ENCODE assay signal across 10 cellular contexts in genomic region chr15:90581771-90582471, GRCh38. TPM values are rescaled to one million over a fixed set of nuclear protein-coding genes. Genes with fewer than 3 reads are reported as not detected.
DNase-seq lines count a peak whose midpoint lies in the region; ATAC-seq and TF ChIP-seq lines count a peak whose summit lies in the region.
"Had no signal": no experiment of that assay in that cellular context is flagged by ENCODE, and none has a peak within 500 bp of the region (broad histone marks: within the 10 kb centered on the region; RNA-seq: fewer than 3 reads in every experiment).

No MANE protein-coding gene starts in this region.

- H3K4me2 ChIP-seq in osteoblast (ENCODE audit: insufficient read depth, low read length) = no peak overlapping the region

- H2AFZ ChIP-seq in osteoblast (ENCODE audit: low read length) = no peak overlapping the region

- H3K36me3 ChIP-seq in gastroesophageal sphincter = no peaks in the 10 kb centered on the region
- H3K36me3 ChIP-seq in osteoblast (ENCODE audit: insufficient read depth, low read length) = no peaks in the 10 kb centered on the region

- H3K36me3 Mint-ChIP-seq in activated CD8-positive, alpha-beta T cell treated with anti-CD3 and anti-CD28 coated beads for 36 hours (ENCODE audit: low read depth) = peaks cover 13% of the 10 kb centered on the region
- peaks cover 20% of the 10 kb centered on the region for H3K36me3 Mint-ChIP-seq in stimulated activated naive CD8-positive, alpha-beta T cell treated with anti-CD3 and anti-CD28 coated beads, Interleukin-15, Interleukin-2, amounts not matched to agents 100 ng/mL and 50 ng/mL, for 24 hours (ENCODE audit: low read depth)

- peak overlapping the region; percentile 86 for H3K27ac Mint-ChIP-seq in activated CD8-positive, alpha-beta T cell treated with anti-CD3 and anti-CD28 coated beads for 36 hours
- H3K27ac Mint-ChIP-seq in stimulated activated naive CD8-positive, alpha-beta T cell treated with anti-CD3 and anti-CD28 coated beads, Interleukin-15, Interleukin-2, amounts not matched to agents 100 ng/mL and 50 ng/mL, for 24 hours = peak overlapping the region; percentile 69

- H3K79me2 ChIP-seq in osteoblast (ENCODE audit: insufficient read depth, low read length) = peaks cover 40% of the 10 kb centered on the region

- intact Hi-C loops in activated CD8-positive, alpha-beta T cell treated with anti-CD3 and anti-CD28 coated beads for 36 hours (cut with micrococcal nuclease) = no loop called here

- 72 to 76% methylated on average over 2 to 6 of the region's 7 CpGs for WGBS in gastroesophageal sphincter (ENCODE audit: low coverage in 1 of 2), 2 donors

- no peaks in the 10 kb centered on the region for H3K9me3 Mint-ChIP-seq in activated CD8-positive, alpha-beta T cell treated with anti-CD3 and anti-CD28 coated beads for 36 hours
- H3K9me3 Mint-ChIP-seq in stimulated activated naive CD8-positive, alpha-beta T cell treated with anti-CD3 and anti-CD28 coated beads, Interleukin-15, Interleukin-2, amounts not matched to agents 100 ng/mL and 50 ng/mL, for 24 hours = no peaks in the 10 kb centered on the region

- no peak for TF ChIP-seq POLR2A in gastroesophageal sphincter (IDR thresholded peaks at IDR 0.05)

- H3K27me3 ChIP-seq in gastroesophageal sphincter = no peaks in the 10 kb centered on the region
- H3K27me3 ChIP-seq in osteoblast (ENCODE audit: insufficient read depth, low read length) = no peaks in the 10 kb centered on the region

- peak overlapping the region in 3 of 4 donors; percentile 11 to 58 (median 50) for H3K27ac ChIP-seq in gastroesophageal sphincter
- no peak overlapping the region for H3K27ac ChIP-seq in osteoblast (ENCODE audit: low read depth, low read length)

- H3K4me1 ChIP-seq in gastroesophageal sphincter (peaks cover 0 to 71% (median 7%) of the 10 kb centered on the region in 3 donors), osteoblast (ENCODE audit: insufficient read depth, low read length) (peaks cover 6% of the 10 kb centered on the region)

- peaks cover 58% of the 10 kb centered on the region for H3K4me1 Mint-ChIP-seq in activated CD8-positive, alpha-beta T cell treated with anti-CD3 and anti-CD28 coated beads for 36 hours (ENCODE audit: low read depth)
- H3K4me1 Mint-ChIP-seq in stimulated activated naive CD8-positive, alpha-beta T cell treated with anti-CD3 and anti-CD28 coated beads, Interleukin-15, Interleukin-2, amounts not matched to agents 100 ng/mL and 50 ng/mL, for 24 hours (ENCODE audit: low read depth) = peaks cover 57% of the 10 kb centered on the region

- CTCF ChIA-PET in activated CD8-positive, alpha-beta T cell treated with anti-CD3 and anti-CD28 coated beads for 36 hours (lab: Charles Lee) = interaction anchor here (0.8 to 1.9 kb wide), 5 partner anchors 8 to 262 kb away, joined by 3 to 4 read pairs (median 4); no protein-coding TSS in a partner anchor

- peaks cover 30% of the 10 kb centered on the region for H4K20me1 ChIP-seq in osteoblast (ENCODE audit: insufficient read depth, low read length)

- H3K9me3 ChIP-seq in gastroesophageal sphincter = no peaks in the 10 kb centered on the region
- H3K9me3 ChIP-seq in osteoblast (ENCODE audit: low read depth, low read length) = no peaks in the 10 kb centered on the region

- no peak overlapping the region for H3K4me3 ChIP-seq in gastroesophageal sphincter
- H3K4me3 ChIP-seq in osteoblast (ENCODE audit: insufficient read depth, low read length) = no peak overlapping the region

- ATAC-seq in activated CD8-positive, alpha-beta T cell treated with anti-CD3 and anti-CD28 coated beads for 36 hours = peak; percentile 83
- no peak for ATAC-seq in gastroesophageal sphincter

- no peak for TF ChIP-seq EP300 in gastroesophageal sphincter (IDR thresholded peaks at IDR 0.05)

- no peaks in the 10 kb centered on the region for H3K27me3 Mint-ChIP-seq in activated CD8-positive, alpha-beta T cell treated with anti-CD3 and anti-CD28 coated beads for 36 hours
- H3K27me3 Mint-ChIP-seq in stimulated activated naive CD8-positive, alpha-beta T cell treated with anti-CD3 and anti-CD28 coated beads, Interleukin-15, Interleukin-2, amounts not matched to agents 100 ng/mL and 50 ng/mL, for 24 hours = no peaks in the 10 kb centered on the region

- peak; percentile 51 for DNase-seq in activated CD4-positive, alpha-beta T cell treated with anti-CD3 and anti-CD28 coated beads for 48 hours
- no peak for DNase-seq in activated CD4-positive, alpha-beta T cell treated with anti-CD3 and anti-CD28 coated beads, Interleukin-2, amount 50 U/mL, for 1 hour
- peak; percentile 54 for DNase-seq in activated CD8-positive, alpha-beta T cell treated with anti-CD3 and anti-CD28 coated beads for 36 hours
- DNase-seq in osteoblast (ENCODE audit: insufficient read length, low spot score, missing footprints) (no peak), NCI-H1105 (lab: John Stamatoyannopoulos, UW) (no peak), GM20000 (ENCODE audit: low spot score) (no peak)
- DNase-seq: NCI-H1417, NCI-H774 had no signal

- POLR2A ChIA-PET in activated CD8-positive, alpha-beta T cell treated with anti-CD3 and anti-CD28 coated beads for 36 hours (lab: Charles Lee) = interaction anchor here (0.7 to 3.5 kb wide), 4 partner anchors 8 to 84 kb away, joined by 3 to 13 read pairs (median 4); no protein-coding TSS in a partner anchor

- peak overlapping the region; percentile 46 for H3K4me3 Mint-ChIP-seq in activated CD8-positive, alpha-beta T cell treated with anti-CD3 and anti-CD28 coated beads for 36 hours
- H3K4me3 Mint-ChIP-seq in stimulated activated naive CD8-positive, alpha-beta T cell treated with anti-CD3 and anti-CD28 coated beads, Interleukin-15, Interleukin-2, amounts not matched to agents 100 ng/mL and 50 ng/mL, for 24 hours = peak overlapping the region; percentile 45

- no peak for TF ChIP-seq CTCF in activated CD8-positive, alpha-beta T cell treated with anti-CD3 and anti-CD28 coated beads for 36 hours (IDR thresholded peaks at IDR 0.05)
- TF ChIP-seq CTCF in gastroesophageal sphincter (IDR thresholded peaks at IDR 0.05) = no peak
- TF ChIP-seq CTCF in osteoblast (IDR thresholded peaks at IDR 0.05; ENCODE audit: extremely low read depth, low read depth, low read length) = no peak
- TF ChIP-seq CTCF in GM20000 (IDR thresholded peaks at IDR 0.05; ENCODE audit: extremely low read depth, missing control alignments) = no peak

RNA-seq across cellular contexts. Expression of gene CRTC3, which starts 52.2 kb away (rescaled TPM):
- total RNA-seq in activated CD8-positive, alpha-beta T cell treated with anti-CD3 and anti-CD28 coated beads for 36 hours = 10 to 100 TPM; 27.1 to 28.7 TPM
- total RNA-seq in gastroesophageal sphincter (10 to 100 TPM; 44.5 to 68.6 (median 65.6) TPM), osteoblast (25.0 and 29.2 TPM in 2 replicates)

Comparison
In these comparisons a context has a peak if more than half of its experiments do, and no peak if none do; other contexts are left out.
1. DNase-seq: peak in activated CD4-positive, alpha-beta T cell treated with anti-CD3 and anti-CD28 coated beads for 48 hours (single experiment) and activated CD8-positive, alpha-beta T cell treated with anti-CD3 and anti-CD28 coated beads for 36 hours (single experiment); none in activated CD4-positive, alpha-beta T cell treated with anti-CD3 and anti-CD28 coated beads, Interleukin-2, amount 50 U/mL, for 1 hour (single experiment), osteoblast (single experiment), NCI-H1105 (single experiment) and GM20000 (single experiment).